2 cellular contexts compared by ENCODE assay signal in genomic region chr3:175713263-175713662, GRCh38.
TF ChIP-seq lines count a peak whose summit lies in the region.

No MANE protein-coding gene starts in this region.

TF ChIP-seq in SK-N-SH treated with all-trans-retinoic acid at 6 μM for 48 hours, 23 proteins besides CTCF, POLR2A, EP300 and RAD21 (continued from another document):
- no peak for TF ChIP-seq SNAI2 (CRISPR knock-in tag; IDR thresholded peaks at IDR 0.05)
- TF ChIP-seq ZC3H10 (CRISPR knock-in tag; IDR thresholded peaks at IDR 0.05), result no peak
- TF ChIP-seq ESRRG (CRISPR knock-in tag; IDR thresholded peaks at IDR 0.05), result no peak
- TF ChIP-seq ISL1 (CRISPR knock-in tag; IDR thresholded peaks at IDR 0.05), result no peak
- no peak for TF ChIP-seq ZNF70 (CRISPR knock-in tag; IDR thresholded peaks at IDR 0.05)

TF ChIP-seq in SK-N-SH, 30 proteins besides CTCF, POLR2A, EP300 and RAD21 (continued from another document):
- TF ChIP-seq SIN3A (IDR thresholded peaks at IDR 0.05; ENCODE audit: borderline replicate concordance, low read depth, low read length), result no peak
TF ChIP-seq in SK-N-SH: peak in this region for 0.
